In the genomic region with DNA sequence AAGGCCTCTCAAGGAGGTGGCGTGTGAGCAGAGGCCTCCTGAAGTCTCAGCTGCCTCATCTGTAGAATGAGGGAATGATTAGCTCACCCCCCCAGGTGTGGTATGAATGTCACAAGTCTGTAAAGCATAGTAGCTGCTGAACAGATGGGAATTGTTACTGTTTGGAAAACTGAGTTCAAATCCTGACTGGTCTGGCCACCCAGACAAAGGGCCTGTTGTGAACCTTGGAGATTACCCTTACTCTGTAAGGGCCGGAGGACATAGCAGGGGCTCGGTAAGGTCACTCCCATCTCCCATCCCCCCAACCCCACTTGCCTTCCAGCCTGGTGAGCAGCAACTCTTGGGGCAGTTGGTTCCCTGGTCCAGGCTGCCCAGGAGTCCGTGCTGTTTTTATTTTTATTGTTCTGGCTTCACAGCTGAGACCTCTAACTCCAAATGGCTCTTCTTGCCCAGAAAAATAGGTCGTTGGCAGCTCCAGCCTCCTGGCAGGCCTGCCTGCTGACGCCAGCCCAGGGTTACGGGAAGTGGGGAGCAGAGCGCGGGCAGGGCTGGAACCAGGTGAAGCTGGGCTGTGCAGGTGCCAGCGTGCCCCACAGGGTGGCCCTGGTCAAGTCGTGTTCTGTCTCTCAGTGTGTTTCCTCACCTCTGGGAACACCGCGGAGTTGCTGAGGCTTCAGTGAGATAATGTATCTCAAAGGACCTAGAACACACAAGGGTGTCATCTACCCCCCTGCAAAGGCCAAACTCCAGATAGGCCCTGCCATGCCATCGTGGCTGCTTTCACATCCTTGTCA, we compare ENCODE assay signal across 21 cellular contexts. TPM values are rescaled to one million over a fixed set of nuclear protein-coding genes. Genes with fewer than 3 reads are reported as not detected.
DNase-seq lines count a peak whose midpoint lies in the region; ATAC-seq and TF ChIP-seq lines count a peak whose summit lies in the region.
"Had no signal": no experiment of that assay in that cellular context is flagged by ENCODE, and none has a peak within 500 bp of the region (broad histone marks: within the 10 kb centered on the region; RNA-seq: fewer than 3 reads in every experiment).

No MANE protein-coding gene starts in this region.

- ATAC-seq in right lobe of liver, result peak; percentile 60 to 71 (median 68)
- ATAC-seq: left colon, SK-N-SH treated with all-trans-retinoic acid at 6 μM for 48 hours had no signal

- in situ Hi-C loops in SK-MEL-5 (cut with HindIII; ENCODE audit: low pct_unique_long_range_greater_than_20kb, low sequenced_read_pairs), result no loop called here

- TF ChIP-seq CTCF in right lobe of liver (IDR thresholded peaks at IDR 0.05) (peak in 1 of 4 donors; percentile 14), tibial artery (IDR thresholded peaks at IDR 0.05) (no peak)

- H3K9me3 ChIP-seq in right lobe of liver, result no peaks in the 10 kb centered on the region
- no peaks in the 10 kb centered on the region for H3K9me3 ChIP-seq in tibial artery

- peaks cover 0 to 34% (median 8%) of the 10 kb centered on the region in 4 donors for H3K4me1 ChIP-seq in right lobe of liver
- H3K4me1 ChIP-seq in tibial artery, result peaks cover 0 to 52% (median 28%) of the 10 kb centered on the region in 4 donors

- TF ChIP-seq POLR2A in right lobe of liver (IDR thresholded peaks at IDR 0.05), result no peak

- peak overlapping the region; percentile 85 for H3K27ac ChIP-seq in cingulate gyrus (ENCODE audit: low read depth, low read length)
- peak overlapping the region in 2 of 3 donors; percentile 48 to 76 for H3K27ac ChIP-seq in right lobe of liver
- peak overlapping the region; percentile 2 to 29 for H3K27ac ChIP-seq in tibial artery
- H3K27ac ChIP-seq: VCaP had no signal

- DNase-seq in SK-MEL-5 (ENCODE audit: low read depth, low spot score) (peak; percentile 98), right lobe of liver (peak; percentile 88 to 91 (median 90)), tibial artery (peak in 1 of 2 donors; percentile 78), NCI-H2029 (lab: John Stamatoyannopoulos, UW) (no peak), NCI-H187 (lab: John Stamatoyannopoulos, UW) (no peak)
- no peak for DNase-seq in stimulated activated CD8-positive, alpha-beta memory T cell treated with anti-CD3 and anti-CD28 coated beads, Interleukin-4, amount 100 ng/mL, for 48 hours
- DNase-seq: activated CD4-positive, alpha-beta T cell treated with anti-CD3 and anti-CD28 coated beads, Interleukin-2, amount 10 ng/mL, durations not matched to agents 7 days and 5 days; activated naive CD4-positive, alpha-beta T cell treated with anti-CD3 and anti-CD28 coated beads for 36 hours; activated T-cell treated with anti-CD3 and anti-CD28 coated beads, Interleukin-2, amount 50 U/mL, for 48 hours; amniotic stem cell; DMS79 treated with DMSO at 0.1 percent for 48 hours; KBM-7; left colon; naive B cell; NCI-H1436; NCI-H526 treated with DMSO at 0.1 percent for 48 hours; stimulated activated CD4-positive, alpha-beta T cell treated with anti-CD3 and anti-CD28 coated beads, Interleukin-4, amount 100 ng/mL, for 1 hour; stimulated activated naive CD4-positive, alpha-beta T cell had no signal

- H3K27me3 ChIP-seq in right lobe of liver (no peaks in the 10 kb centered on the region), tibial artery (peaks cover 0 to 5% of the 10 kb centered on the region in 2 donors)

- H3K36me3 ChIP-seq in right lobe of liver (no peaks in the 10 kb centered on the region), tibial artery (no peaks in the 10 kb centered on the region)

- H3K4me3 ChIP-seq in right lobe of liver, result no peak overlapping the region
- no peak overlapping the region for H3K4me3 ChIP-seq in tibial artery

- whole genome bisulfite sequencing in right lobe of liver (ENCODE audit: insufficient coverage, low coverage, low lambda C conversion rate, missing lambda C conversion rate), result 33% methylated on average over 6 of the region's 14 CpGs

- intact Hi-C loops in right lobe of liver (cut with DNase I) (no loop called here), tibial artery (cut with DNase I; ENCODE audit: low total_unique reads) (loop anchor here (5.0 kb wide), 2 partner anchors 73 to 88 kb away; no protein-coding TSS in a partner anchor)

RNA-seq across cellular contexts. Expression of gene SIRPA, which starts 4.5 kb away (rescaled TPM):
- total RNA-seq in SK-MEL-5 (2014; rRNA removed; shearing (Covaris generic)), result 67.8 and 74.7 TPM in 2 replicates
- 274 and 332 TPM in 2 replicates for polyA plus RNA-seq in SK-MEL-5 (2015; cell fraction: cytosol; rRNA removed)
- polyA plus RNA-seq in SK-MEL-5 (2015; cell fraction: nucleus; rRNA removed), result 102 and 109 TPM in 2 replicates
- 10 to 100 TPM; 26.8 to 42.7 (median 34.8) TPM for total RNA-seq in right lobe of liver
- total RNA-seq: activated CD4-positive, alpha-beta T cell treated with anti-CD3 and anti-CD28 coated beads, Interleukin-2, amount 10 ng/mL, durations not matched to agents 7 days and 5 days had no signal

Comparison
In these comparisons a context has a peak if more than half of its experiments do, and no peak if none do; other contexts are left out.
1. DNase-seq: peak in SK-MEL-5 (single experiment) and right lobe of liver (3 of 3); none in stimulated activated CD8-positive, alpha-beta memory T cell treated with anti-CD3 and anti-CD28 coated beads, Interleukin-4, amount 100 ng/mL, for 48 hours (single experiment), NCI-H2029 (single experiment) and NCI-H187 (0 of 2).
2. H3K27ac ChIP-seq: peak in every context shown above with its lines; median percentile 85 in cingulate gyrus; 62 in right lobe of liver; 16 in tibial artery.